ENCODE assay signal across 9 cellular contexts in the genomic region with DNA sequence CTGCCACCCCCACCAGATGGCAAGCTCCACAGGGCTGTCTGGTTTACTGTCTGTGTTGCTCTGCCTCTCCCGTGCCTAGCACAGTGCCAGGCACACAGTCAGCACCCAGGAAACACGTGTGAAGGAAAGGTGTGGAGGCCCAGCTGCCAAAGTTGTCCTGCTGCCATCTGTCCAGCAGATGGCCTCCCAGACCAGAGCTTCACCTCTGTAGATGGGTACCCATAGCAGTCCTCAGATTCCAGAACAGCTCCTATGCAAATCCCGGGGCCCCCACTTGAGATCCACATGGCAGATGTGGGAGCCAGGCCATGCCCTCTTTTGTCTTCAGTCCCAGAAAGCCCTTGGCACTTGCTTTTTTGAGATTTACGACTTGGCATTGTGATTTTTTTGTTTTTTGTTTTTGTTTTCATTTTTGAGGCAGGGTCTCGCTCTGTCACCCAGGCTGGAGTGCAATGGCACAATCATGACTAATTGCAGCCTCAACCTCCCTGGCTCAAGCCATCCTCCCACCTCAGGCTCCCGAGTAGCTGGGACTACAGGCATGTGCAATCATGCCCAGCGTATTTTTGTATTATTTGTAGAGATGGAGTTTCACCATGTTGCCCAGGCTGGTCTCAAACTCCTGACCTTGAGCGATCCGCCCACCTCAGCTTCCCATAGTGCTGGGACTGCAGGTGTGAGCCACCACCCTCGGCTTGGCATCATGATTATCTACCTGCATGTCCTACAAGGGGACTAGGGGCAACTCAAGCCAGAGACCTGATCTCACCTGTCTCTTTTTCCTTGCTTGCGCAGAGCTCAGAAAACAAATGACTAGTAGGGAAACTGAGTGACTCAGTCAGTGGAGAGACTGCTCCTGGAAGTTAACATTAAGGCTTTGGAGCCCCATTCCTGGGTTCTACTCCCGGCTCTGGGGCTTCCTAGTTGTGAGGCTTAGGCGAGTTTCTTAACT. TPM values are rescaled to one million over a fixed set of nuclear protein-coding genes. Genes with fewer than 3 reads are reported as not detected.
DNase-seq lines count a peak whose midpoint lies in the region; ATAC-seq, FAIRE-seq and TF ChIP-seq lines count a peak whose summit lies in the region.
"Had no signal": no experiment of that assay in that cellular context is flagged by ENCODE, and none has a peak within 500 bp of the region (broad histone marks: within the 10 kb centered on the region; RNA-seq: fewer than 3 reads in every experiment).

No MANE protein-coding gene starts in this region.

- H3K27ac ChIP-seq in right cardiac atrium (ENCODE audit: low read length) = no peak overlapping the region
- H3K27ac ChIP-seq: neutrophil had no signal

- H3K27me3 ChIP-seq in right cardiac atrium (ENCODE audit: control insufficient read depth, insufficient read depth) = no peaks in the 10 kb centered on the region

- peaks cover 7% of the 10 kb centered on the region for H3K4me1 ChIP-seq in right cardiac atrium (ENCODE audit: control insufficient read depth, insufficient read depth, low read length)

- FAIRE-seq in RCC 7860 (lab: Jason Lieb, UNC) = no peak

- H3K4me3 ChIP-seq in right cardiac atrium (ENCODE audit: low read length) = no peak overlapping the region

- DNase-seq in CMK (ENCODE audit: low read depth) (peak; percentile 24), GM20000 (ENCODE audit: low spot score) (peak; percentile 86), RCC 7860 (ENCODE audit: low spot score) (peak; percentile 41), amygdala (lab: John Stamatoyannopoulos, UW) (peak in 31 of 56 donors; percentile 4 to 64 (median 33)), right cardiac atrium (peak in 2 of 3 donors; percentile 81 to 86), sciatic nerve (ENCODE audit: low spot score) (peak; percentile 72)

- ATAC-seq in right cardiac atrium = peak; percentile 47 to 59
- peak; percentile 76 for ATAC-seq in sciatic nerve
- ATAC-seq in HG03025 (IDR thresholded peaks at IDR 0.05; ENCODE audit: low FRiP score, unreplicated experiment) = no peak
- ATAC-seq in HG03175 (IDR thresholded peaks at IDR 0.05; ENCODE audit: unreplicated experiment) = no peak

- TF ChIP-seq CTCF in GM20000 (IDR thresholded peaks at IDR 0.05; ENCODE audit: extremely low read depth, missing control alignments) = peak; percentile 74

- WGBS in right cardiac atrium = 52% methylated on average over 13 of the region's 13 CpGs

- no peaks in the 10 kb centered on the region for H3K9me3 ChIP-seq in right cardiac atrium (ENCODE audit: control insufficient read depth, low read length)
- H3K9me3 ChIP-seq: neutrophil had no signal

- intact Hi-C loops in right cardiac atrium (cut with DNase I) (loop anchor here in 3 of 4 donors (1.0 to 10.0 kb wide), 4 partner anchors 79 to 296 kb away; no protein-coding TSS in a partner anchor), sciatic nerve (cut with DNase I) (loop anchor here (5.0 to 10.0 kb wide), 2 partner anchors 81 to 293 kb away; no protein-coding TSS in a partner anchor)

RNA-seq across cellular contexts. Expression of gene PALD1, which starts 16.9 kb away (rescaled TPM):
- total RNA-seq in right cardiac atrium (1 to 10 TPM; 4.3 to 7.7 (median 5.7) TPM), sciatic nerve (7.8 TPM)
- 2.8 TPM for polyA plus RNA-seq in right cardiac atrium

RNA-seq across cellular contexts. Expression of gene NODAL, which starts 20.2 kb away (rescaled TPM):
- total RNA-seq in right cardiac atrium (not detected), sciatic nerve (not detected)
- polyA plus RNA-seq in right cardiac atrium = not detected

RNA-seq across cellular contexts. Expression of gene EIF4EBP2, which starts 57.7 kb away (rescaled TPM):
- 10 to 100 TPM; 69.7 to 91.1 (median 78.0) TPM for total RNA-seq in right cardiac atrium
- 29.6 TPM for polyA plus RNA-seq in right cardiac atrium
- total RNA-seq in sciatic nerve = 57.8 TPM

Comparison
In these comparisons a context has a peak if more than half of its experiments do, and no peak if none do; other contexts are left out.
1. DNase-seq: peak in every context shown above with its lines; median percentile 86 in GM20000; 84 in right cardiac atrium; 72 in sciatic nerve; 41 in RCC 7860; 33 in amygdala; 24 in CMK.
2. ATAC-seq: peak in right cardiac atrium (2 of 2) and sciatic nerve (single experiment); none in HG03025 (single experiment) and HG03175 (single experiment).